23 cellular contexts compared by ENCODE assay signal in genomic region chr4:142631836-142632235, GRCh38.
"Had no signal": no experiment of that assay in that cellular context is flagged by ENCODE, and none has a peak within 500 bp of the region (broad histone marks: within the 10 kb centered on the region; RNA-seq: fewer than 3 reads in every experiment).

No MANE protein-coding gene starts in this region.

- H3K9ac ChIP-seq: neural progenitor cell, parathyroid adenoma had no signal

- H3K4me2 ChIP-seq: neural progenitor cell had no signal

- H3K4me3 ChIP-seq: neural progenitor cell, ovary, psoas muscle, right lobe of liver, sigmoid colon, stomach, thoracic aorta, thyroid gland, tibial nerve, upper lobe of right lung, uterus had no signal

- H3K9me3 ChIP-seq: ovary, psoas muscle, right lobe of liver, thyroid gland, upper lobe of right lung had no signal

- H3K27me3 ChIP-seq: neural progenitor cell, right lobe of liver, sigmoid colon, stomach, thyroid gland, tibial nerve, upper lobe of right lung, uterus had no signal

- H2AFZ ChIP-seq: neural progenitor cell, parathyroid adenoma had no signal

- H3K79me2 ChIP-seq: parathyroid adenoma had no signal

- DNase-seq: natural killer cell; occipital lobe; ovary; posterior cingulate gyrus; psoas muscle; right cardiac atrium; right lobe of liver; sigmoid colon; small intestine; stimulated activated CD4-positive, alpha-beta T cell treated with anti-CD3 and anti-CD28 coated beads, Interleukin-15, amount 100 ng/mL, for 24 hours; stimulated activated CD4-positive, alpha-beta T cell treated with anti-CD3 and anti-CD28 coated beads, Interleukin-2, amount 100 ng/mL, for 24 hours; stimulated activated CD4-positive, alpha-beta T cell treated with anti-CD3 and anti-CD28 coated beads, Interleukin-2, amount 100 ng/mL, for 48 hours; stimulated activated CD4-positive, alpha-beta T cell treated with anti-CD3 and anti-CD28 coated beads, Interleukin-4, amount 100 ng/mL, for 24 hours; stimulated activated naive B cell treated with anti-CD40 and anti-IgM and Interleukin-4, amounts not matched to agents 10 μg/mL and 1 μg/mL and 100 μg/mL, for 72 hours; stimulated activated naive CD4-positive, alpha-beta T cell treated with Interleukin-2 at 50 U/mL for 16 hours; stomach; thyroid gland; upper lobe of right lung; uterus had no signal

- H3K27ac ChIP-seq: neural progenitor cell, ovary, parathyroid adenoma, psoas muscle, right lobe of liver, sigmoid colon, stomach, thoracic aorta, thyroid gland, tibial nerve, upper lobe of right lung, uterus had no signal

- H3K4me1 ChIP-seq: neural progenitor cell, parathyroid adenoma, psoas muscle, right lobe of liver, sigmoid colon, stomach, thyroid gland, tibial nerve, upper lobe of right lung, uterus had no signal

- H3K36me3 ChIP-seq: ovary, right lobe of liver, sigmoid colon, stomach, thoracic aorta, thyroid gland, tibial nerve, upper lobe of right lung, uterus had no signal
